In the genomic region with DNA sequence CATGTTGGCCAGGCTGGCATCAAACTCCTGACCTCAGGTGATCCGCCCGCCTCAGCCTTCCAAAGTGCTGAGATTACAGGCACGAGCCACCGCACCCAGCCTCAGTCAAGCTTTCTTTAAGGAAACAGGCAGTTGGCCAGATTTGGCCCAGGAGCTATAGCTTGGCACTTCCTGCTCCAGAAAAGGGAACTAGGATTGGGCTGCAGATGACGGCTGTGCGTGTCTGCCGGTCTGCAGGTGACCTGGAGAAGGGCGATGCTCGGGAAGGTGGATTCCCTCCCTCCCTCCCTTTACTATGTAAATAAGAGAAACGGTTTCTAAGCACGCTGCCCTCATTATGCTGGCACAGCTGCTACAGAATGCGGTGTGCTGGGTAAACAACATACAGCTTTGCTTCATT, we compare ENCODE assay signal across 9 cellular contexts.
A peak's percentile ranks its signal among the peaks of the same experiment; 100 is the strongest.
DNase-seq lines count a peak whose midpoint lies in the region; ATAC-seq and TF ChIP-seq lines count a peak whose summit lies in the region.
"Had no signal": no experiment of that assay in that cellular context is flagged by ENCODE, and none has a peak within 500 bp of the region (broad histone marks: within the 10 kb centered on the region; RNA-seq: fewer than 3 reads in every experiment).

No MANE protein-coding gene starts in this region.

- peaks cover 19% of the 10 kb centered on the region for H3F3A ChIP-seq in SK-N-SH (replicated peaks; ENCODE audit: insufficient read depth)

- H3K27me3 ChIP-seq in SK-N-SH (ENCODE audit: insufficient read depth) (no peaks in the 10 kb centered on the region), left lung (no peaks in the 10 kb centered on the region), MG63 (no peaks in the 10 kb centered on the region)

- TF ChIP-seq EP300 in SK-N-SH (IDR thresholded peaks at IDR 0.05; ENCODE audit: borderline replicate concordance in 1 of 2, low read depth in 1 of 2, low read length in 1 of 2), result no peak

- ATAC-seq in left lung (peak; percentile 52), GM18498 (IDR thresholded peaks at IDR 0.05; ENCODE audit: unreplicated experiment) (no peak), HG02588 (IDR thresholded peaks at IDR 0.05; ENCODE audit: unreplicated experiment) (no peak)

- DNase-seq in DMS53 (lab: John Stamatoyannopoulos, UW) (peak; percentile 99), NCI-H1105 (lab: John Stamatoyannopoulos, UW) (peak; percentile 80), SK-N-SH (no peak), left lung (peak in 1 of 2 donors; percentile 42), MG63 (no peak), NCI-H1048 (lab: John Stamatoyannopoulos, UW) (no peak)
- DNase-seq: activated gamma-delta T cell had no signal

- H3K4me2 ChIP-seq in SK-N-SH, result peak overlapping the region; percentile 64

- no peak overlapping the region for H3K9ac ChIP-seq in SK-N-SH

- no peak for TF ChIP-seq RAD21 in SK-N-SH (IDR thresholded peaks at IDR 0.05; ENCODE audit: low read length)

- no peaks in the 10 kb centered on the region for H3K79me2 ChIP-seq in SK-N-SH (ENCODE audit: insufficient read depth)

- H4K20me1 ChIP-seq in SK-N-SH (ENCODE audit: insufficient read depth), result no peaks in the 10 kb centered on the region

- H3K27ac ChIP-seq in SK-N-SH (ENCODE audit: low read depth in 2 of 2, low read length in 1 of 2) (peak overlapping the region; percentile 78 to 84; a peak in 2 of 4 replicates), left lung (no peak overlapping the region)

- CTCF ChIA-PET in SK-N-SH (lab: Yijun Ruan, JAX), result interaction anchor here (0.9 kb wide), 1 partner anchor 25 kb away, joined by 3 read pairs; no protein-coding TSS in a partner anchor

- POLR2A ChIA-PET in SK-N-SH (lab: Yijun Ruan, JAX), result no interaction called here

- TF ChIP-seq CTCF in SK-N-SH (IDR thresholded peaks at IDR 0.05) (no peak), left lung (IDR thresholded peaks at IDR 0.05) (no peak)

- peaks cover 5% of the 10 kb centered on the region in 2 experiments for H3K36me3 ChIP-seq in SK-N-SH (replicated peaks in 1 of 2; ENCODE audit: control insufficient read depth in 1 of 2, insufficient read depth in 2 of 2, low read length in 1 of 2)
- peaks cover 0 to 8% of the 10 kb centered on the region in 2 donors for H3K36me3 ChIP-seq in left lung
- peaks cover 8% of the 10 kb centered on the region for H3K36me3 ChIP-seq in MG63

- H3K9me3 ChIP-seq in SK-N-SH, result no peaks in the 10 kb centered on the region
- no peaks in the 10 kb centered on the region for H3K9me3 ChIP-seq in left lung
- H3K9me3 ChIP-seq in MG63, result no peaks in the 10 kb centered on the region

- H3K4me1 ChIP-seq in SK-N-SH (ENCODE audit: control insufficient read depth in 1 of 2, insufficient read depth in 2 of 2, low read depth in 1 of 2, low read length in 1 of 2), result peaks cover 15 to 19% of the 10 kb centered on the region in 2 experiments
- H3K4me1 ChIP-seq in left lung, result peaks cover 15 to 39% of the 10 kb centered on the region in 2 donors

- H3K9me2 ChIP-seq in SK-N-SH, result no peaks in the 10 kb centered on the region

- intact Hi-C loops in left lung (cut with DNase I), result no loop called here

- 77% methylated on average over 12 of the region's 12 CpGs for WGBS in SK-N-SH (ENCODE audit: low lambda C conversion rate)

- H3K4me3 ChIP-seq in SK-N-SH (ENCODE audit: low read depth in 2 of 2, low read length in 1 of 2) (no peak overlapping the region), left lung (no peak overlapping the region), MG63 (no peak overlapping the region)

- no peak overlapping the region for H2AFZ ChIP-seq in SK-N-SH (ENCODE audit: low read depth)

TF ChIP-seq in SK-N-SH, 30 proteins besides CTCF, POLR2A, EP300 and RAD21:
- TF ChIP-seq TAF1 (IDR thresholded peaks at IDR 0.05; ENCODE audit: borderline replicate concordance, low read depth, low read length) (no peak), GABPA (IDR thresholded peaks at IDR 0.05; ENCODE audit: low read depth) (no peak), SMC3 (IDR thresholded peaks at IDR 0.05; ENCODE audit: low read depth, low read length) (no peak), FOXM1 (IDR thresholded peaks at IDR 0.05; ENCODE audit: low read depth) (no peak), RXRA (IDR thresholded peaks at IDR 0.05; ENCODE audit: borderline replicate concordance, low read depth) (no peak), POLR2AphosphoS5 (IDR thresholded peaks at IDR 0.05; ENCODE audit: low read depth, low read length) (no peak), MEF2A (IDR thresholded peaks at IDR 0.05; ENCODE audit: borderline replicate concordance, low read depth) (no peak), EZH2phosphoT487 (IDR thresholded peaks at IDR 0.05; ENCODE audit: borderline replicate concordance, low read depth) (no peak), TEAD4 (IDR thresholded peaks at IDR 0.05; ENCODE audit: borderline replicate concordance, insufficient read depth) (no peak), FOSL2 (IDR thresholded peaks at IDR 0.05; ENCODE audit: borderline replicate concordance, low read depth) (no peak), SIN3A (IDR thresholded peaks at IDR 0.05; ENCODE audit: borderline replicate concordance, low read depth, low read length) (no peak)
- TF ChIP-seq, protein P1, sequence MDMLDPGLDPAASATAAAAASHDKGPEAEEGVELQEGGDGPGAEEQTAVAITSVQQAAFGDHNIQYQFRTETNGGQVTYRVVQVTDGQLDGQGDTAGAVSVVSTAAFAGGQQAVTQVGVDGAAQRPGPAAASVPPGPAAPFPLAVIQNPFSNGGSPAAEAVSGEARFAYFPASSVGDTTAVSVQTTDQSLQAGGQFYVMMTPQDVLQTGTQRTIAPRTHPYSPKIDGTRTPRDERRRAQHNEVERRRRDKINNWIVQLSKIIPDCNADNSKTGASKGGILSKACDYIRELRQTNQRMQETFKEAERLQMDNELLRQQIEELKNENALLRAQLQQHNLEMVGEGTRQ (IDR thresholded peaks at IDR 0.05; ENCODE audit: borderline replicate concordance, low read depth, low read length), result no peak
- TF ChIP-seq, protein P2, sequence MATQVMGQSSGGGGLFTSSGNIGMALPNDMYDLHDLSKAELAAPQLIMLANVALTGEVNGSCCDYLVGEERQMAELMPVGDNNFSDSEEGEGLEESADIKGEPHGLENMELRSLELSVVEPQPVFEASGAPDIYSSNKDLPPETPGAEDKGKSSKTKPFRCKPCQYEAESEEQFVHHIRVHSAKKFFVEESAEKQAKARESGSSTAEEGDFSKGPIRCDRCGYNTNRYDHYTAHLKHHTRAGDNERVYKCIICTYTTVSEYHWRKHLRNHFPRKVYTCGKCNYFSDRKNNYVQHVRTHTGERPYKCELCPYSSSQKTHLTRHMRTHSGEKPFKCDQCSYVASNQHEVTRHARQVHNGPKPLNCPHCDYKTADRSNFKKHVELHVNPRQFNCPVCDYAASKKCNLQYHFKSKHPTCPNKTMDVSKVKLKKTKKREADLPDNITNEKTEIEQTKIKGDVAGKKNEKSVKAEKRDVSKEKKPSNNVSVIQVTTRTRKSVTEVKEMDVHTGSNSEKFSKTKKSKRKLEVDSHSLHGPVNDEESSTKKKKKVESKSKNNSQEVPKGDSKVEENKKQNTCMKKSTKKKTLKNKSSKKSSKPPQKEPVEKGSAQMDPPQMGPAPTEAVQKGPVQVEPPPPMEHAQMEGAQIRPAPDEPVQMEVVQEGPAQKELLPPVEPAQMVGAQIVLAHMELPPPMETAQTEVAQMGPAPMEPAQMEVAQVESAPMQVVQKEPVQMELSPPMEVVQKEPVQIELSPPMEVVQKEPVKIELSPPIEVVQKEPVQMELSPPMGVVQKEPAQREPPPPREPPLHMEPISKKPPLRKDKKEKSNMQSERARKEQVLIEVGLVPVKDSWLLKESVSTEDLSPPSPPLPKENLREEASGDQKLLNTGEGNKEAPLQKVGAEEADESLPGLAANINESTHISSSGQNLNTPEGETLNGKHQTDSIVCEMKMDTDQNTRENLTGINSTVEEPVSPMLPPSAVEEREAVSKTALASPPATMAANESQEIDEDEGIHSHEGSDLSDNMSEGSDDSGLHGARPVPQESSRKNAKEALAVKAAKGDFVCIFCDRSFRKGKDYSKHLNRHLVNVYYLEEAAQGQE (IDR thresholded peaks at IDR 0.05; ENCODE audit: low read depth, low read length), result no peak
- TF ChIP-seq, protein P3, sequence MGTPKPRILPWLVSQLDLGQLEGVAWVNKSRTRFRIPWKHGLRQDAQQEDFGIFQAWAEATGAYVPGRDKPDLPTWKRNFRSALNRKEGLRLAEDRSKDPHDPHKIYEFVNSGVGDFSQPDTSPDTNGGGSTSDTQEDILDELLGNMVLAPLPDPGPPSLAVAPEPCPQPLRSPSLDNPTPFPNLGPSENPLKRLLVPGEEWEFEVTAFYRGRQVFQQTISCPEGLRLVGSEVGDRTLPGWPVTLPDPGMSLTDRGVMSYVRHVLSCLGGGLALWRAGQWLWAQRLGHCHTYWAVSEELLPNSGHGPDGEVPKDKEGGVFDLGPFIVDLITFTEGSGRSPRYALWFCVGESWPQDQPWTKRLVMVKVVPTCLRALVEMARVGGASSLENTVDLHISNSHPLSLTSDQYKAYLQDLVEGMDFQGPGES (IDR thresholded peaks at IDR 0.05; ENCODE audit: low read depth, low read length), result no peak
- TF ChIP-seq, protein P4, sequence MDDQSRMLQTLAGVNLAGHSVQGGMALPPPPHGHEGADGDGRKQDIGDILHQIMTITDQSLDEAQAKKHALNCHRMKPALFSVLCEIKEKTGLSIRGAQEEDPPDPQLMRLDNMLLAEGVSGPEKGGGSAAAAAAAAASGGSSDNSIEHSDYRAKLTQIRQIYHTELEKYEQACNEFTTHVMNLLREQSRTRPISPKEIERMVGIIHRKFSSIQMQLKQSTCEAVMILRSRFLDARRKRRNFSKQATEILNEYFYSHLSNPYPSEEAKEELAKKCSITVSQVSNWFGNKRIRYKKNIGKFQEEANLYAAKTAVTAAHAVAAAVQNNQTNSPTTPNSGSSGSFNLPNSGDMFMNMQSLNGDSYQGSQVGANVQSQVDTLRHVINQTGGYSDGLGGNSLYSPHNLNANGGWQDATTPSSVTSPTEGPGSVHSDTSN (IDR thresholded peaks at IDR 0.05), result no peak
- TF ChIP-seq, protein P5, sequence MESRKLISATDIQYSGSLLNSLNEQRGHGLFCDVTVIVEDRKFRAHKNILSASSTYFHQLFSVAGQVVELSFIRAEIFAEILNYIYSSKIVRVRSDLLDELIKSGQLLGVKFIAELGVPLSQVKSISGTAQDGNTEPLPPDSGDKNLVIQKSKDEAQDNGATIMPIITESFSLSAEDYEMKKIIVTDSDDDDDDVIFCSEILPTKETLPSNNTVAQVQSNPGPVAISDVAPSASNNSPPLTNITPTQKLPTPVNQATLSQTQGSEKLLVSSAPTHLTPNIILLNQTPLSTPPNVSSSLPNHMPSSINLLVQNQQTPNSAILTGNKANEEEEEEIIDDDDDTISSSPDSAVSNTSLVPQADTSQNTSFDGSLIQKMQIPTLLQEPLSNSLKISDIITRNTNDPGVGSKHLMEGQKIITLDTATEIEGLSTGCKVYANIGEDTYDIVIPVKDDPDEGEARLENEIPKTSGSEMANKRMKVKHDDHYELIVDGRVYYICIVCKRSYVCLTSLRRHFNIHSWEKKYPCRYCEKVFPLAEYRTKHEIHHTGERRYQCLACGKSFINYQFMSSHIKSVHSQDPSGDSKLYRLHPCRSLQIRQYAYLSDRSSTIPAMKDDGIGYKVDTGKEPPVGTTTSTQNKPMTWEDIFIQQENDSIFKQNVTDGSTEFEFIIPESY (IDR thresholded peaks at IDR 0.05; ENCODE audit: borderline replicate concordance, low read depth), result no peak

Comparison
In these comparisons a context has a peak if more than half of its experiments do, and no peak if none do; other contexts are left out.
1. DNase-seq: peak in DMS53 (single experiment) and NCI-H1105 (single experiment); none in SK-N-SH (single experiment), MG63 (single experiment) and NCI-H1048 (single experiment).
2. H3K27ac ChIP-seq: peak in SK-N-SH (2 of 2); none in left lung (0 of 2).